Comparison of ENCODE assay signal across 1 cellular context in the genomic region with DNA sequence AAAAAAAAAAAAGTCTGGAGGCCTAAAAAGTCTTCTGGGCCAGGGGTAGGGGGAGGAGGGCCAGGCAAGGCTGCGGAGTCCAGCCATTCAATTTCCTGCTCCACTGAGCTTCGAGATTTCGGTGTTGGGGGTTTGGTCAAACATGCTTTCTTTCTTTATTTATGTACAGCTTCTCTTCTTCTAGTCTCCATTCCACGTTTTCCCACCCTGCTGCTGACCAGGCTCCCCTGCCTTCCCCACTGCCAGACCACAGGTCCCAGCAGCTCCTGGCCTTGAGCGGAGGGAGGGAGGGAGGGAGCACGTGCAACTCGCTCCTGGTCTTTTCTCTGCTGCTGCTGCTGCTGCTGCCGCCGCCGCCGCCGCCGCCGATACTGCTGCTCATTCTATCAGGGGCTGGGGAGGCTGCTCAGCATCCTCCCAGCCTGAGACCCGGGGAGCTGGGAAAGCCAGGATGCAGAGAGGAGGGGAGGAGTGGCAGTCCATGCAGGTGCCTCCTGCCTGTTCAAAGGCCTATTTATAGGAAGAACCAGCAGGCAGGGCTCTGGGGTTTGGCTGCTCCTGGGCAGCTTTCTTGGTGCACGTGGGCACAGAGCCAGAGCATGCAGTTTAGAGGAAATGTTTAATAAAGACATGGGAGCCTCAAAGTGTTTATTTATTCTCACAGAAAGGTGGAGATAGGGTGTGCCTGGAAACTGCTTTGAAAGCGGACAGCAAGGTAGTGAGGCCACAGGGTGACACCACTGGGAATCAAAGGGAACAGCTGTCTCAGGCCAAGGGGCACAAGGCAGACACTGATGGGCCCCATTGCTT.
A peak's percentile ranks its signal among the peaks of the same experiment; 100 is the strongest.
TF ChIP-seq lines count a peak whose summit lies in the region.

No MANE protein-coding gene starts in this region.

TF ChIP-seq in HepG2, 621 proteins besides CTCF, POLR2A, EP300 and RAD21 (continued from another document and continues in another):
- TF ChIP-seq, protein P1, sequence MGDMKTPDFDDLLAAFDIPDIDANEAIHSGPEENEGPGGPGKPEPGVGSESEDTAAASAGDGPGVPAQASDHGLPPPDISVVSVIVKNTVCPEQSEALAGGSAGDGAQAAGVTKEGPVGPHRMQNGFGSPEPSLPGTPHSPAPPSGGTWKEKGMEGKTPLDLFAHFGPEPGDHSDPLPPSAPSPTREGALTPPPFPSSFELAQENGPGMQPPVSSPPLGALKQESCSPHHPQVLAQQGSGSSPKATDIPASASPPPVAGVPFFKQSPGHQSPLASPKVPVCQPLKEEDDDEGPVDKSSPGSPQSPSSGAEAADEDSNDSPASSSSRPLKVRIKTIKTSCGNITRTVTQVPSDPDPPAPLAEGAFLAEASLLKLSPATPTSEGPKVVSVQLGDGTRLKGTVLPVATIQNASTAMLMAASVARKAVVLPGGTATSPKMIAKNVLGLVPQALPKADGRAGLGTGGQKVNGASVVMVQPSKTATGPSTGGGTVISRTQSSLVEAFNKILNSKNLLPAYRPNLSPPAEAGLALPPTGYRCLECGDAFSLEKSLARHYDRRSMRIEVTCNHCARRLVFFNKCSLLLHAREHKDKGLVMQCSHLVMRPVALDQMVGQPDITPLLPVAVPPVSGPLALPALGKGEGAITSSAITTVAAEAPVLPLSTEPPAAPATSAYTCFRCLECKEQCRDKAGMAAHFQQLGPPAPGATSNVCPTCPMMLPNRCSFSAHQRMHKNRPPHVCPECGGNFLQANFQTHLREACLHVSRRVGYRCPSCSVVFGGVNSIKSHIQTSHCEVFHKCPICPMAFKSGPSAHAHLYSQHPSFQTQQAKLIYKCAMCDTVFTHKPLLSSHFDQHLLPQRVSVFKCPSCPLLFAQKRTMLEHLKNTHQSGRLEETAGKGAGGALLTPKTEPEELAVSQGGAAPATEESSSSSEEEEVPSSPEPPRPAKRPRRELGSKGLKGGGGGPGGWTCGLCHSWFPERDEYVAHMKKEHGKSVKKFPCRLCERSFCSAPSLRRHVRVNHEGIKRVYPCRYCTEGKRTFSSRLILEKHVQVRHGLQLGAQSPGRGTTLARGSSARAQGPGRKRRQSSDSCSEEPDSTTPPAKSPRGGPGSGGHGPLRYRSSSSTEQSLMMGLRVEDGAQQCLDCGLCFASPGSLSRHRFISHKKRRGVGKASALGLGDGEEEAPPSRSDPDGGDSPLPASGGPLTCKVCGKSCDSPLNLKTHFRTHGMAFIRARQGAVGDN (CRISPR knock-in tag; IDR thresholded peaks at IDR 0.05), result peak; percentile 95
- TF ChIP-seq ZEB1 (IDR thresholded peaks at IDR 0.05; ENCODE audit: insufficient replicate concordance, low read depth) (no peak), SP2 (CRISPR knock-in tag; IDR thresholded peaks at IDR 0.05) (no peak), SNAI1 (CRISPR knock-in tag; IDR thresholded peaks at IDR 0.05; ENCODE audit: borderline replicate concordance) (no peak), SRSF9 (IDR thresholded peaks at IDR 0.05; ENCODE audit: borderline replicate concordance, insufficient read depth, low read depth, low read length, poor library complexity, severe bottlenecking) (no peak), EHMT2 (IDR thresholded peaks at IDR 0.05; ENCODE audit: borderline replicate concordance, low read depth, low read length) (no peak), ZNF280D (CRISPR knock-in tag; IDR thresholded peaks at IDR 0.05) (no peak), AGO2 (optimal IDR thresholded peaks at IDR 0.05; ENCODE audit: low read depth, low read length) (no peak), ZNF780A (CRISPR knock-in tag; IDR thresholded peaks at IDR 0.05) (peak; percentile 44; the same call in 1 of the 2 replicates), REPIN1 (CRISPR knock-in tag; IDR thresholded peaks at IDR 0.05; ENCODE audit: borderline replicate concordance, low read depth) (no peak), ATF7-NPFF (CRISPR knock-in tag; IDR thresholded peaks at IDR 0.05; ENCODE audit: low read depth) (peak; percentile 39; the same call in 1 of the 2 replicates), ZNF790 (CRISPR knock-in tag; IDR thresholded peaks at IDR 0.05; ENCODE audit: borderline replicate concordance) (no peak; the same call in 1 of the 2 replicates), ZNF691 (CRISPR knock-in tag; IDR thresholded peaks at IDR 0.05; ENCODE audit: borderline replicate concordance, low read depth) (no peak), FOXA3 (CRISPR knock-in tag; IDR thresholded peaks at IDR 0.05) (0 out of 2 replicates have a peak, but pooled peaks have one; percentile 43), KDM6A (CRISPR knock-in tag; IDR thresholded peaks at IDR 0.05; ENCODE audit: low read depth) (no peak; the same call in 1 of the 2 replicates), SAFB2 (CRISPR knock-in tag; IDR thresholded peaks at IDR 0.05; ENCODE audit: borderline replicate concordance, low read depth) (no peak), POGK (CRISPR knock-in tag; conservative IDR thresholded peaks at IDR 0.05) (no peak; the same call in 1 of the 2 replicates), ERF (CRISPR knock-in tag; IDR thresholded peaks at IDR 0.05) (peak; percentile 89), KLF12 (CRISPR knock-in tag; IDR thresholded peaks at IDR 0.05; ENCODE audit: borderline replicate concordance) (no peak), GATA4 (IDR thresholded peaks at IDR 0.05; ENCODE audit: borderline replicate concordance, low read depth) (no peak), ZXDC (CRISPR knock-in tag; IDR thresholded peaks at IDR 0.05) (no peak), ZFP36 (IDR thresholded peaks at IDR 0.05; ENCODE audit: borderline replicate concordance, low read depth, low read length, partially characterized antibody) (no peak), ZFAT (CRISPR knock-in tag; conservative IDR thresholded peaks at IDR 0.05) (no peak), FOXO1 (CRISPR knock-in tag; IDR thresholded peaks at IDR 0.05) (no peak), ZNF891 (CRISPR knock-in tag; IDR thresholded peaks at IDR 0.05) (peak; percentile 73; the same call in 1 of the 2 replicates), BORCS8-MEF2B (CRISPR knock-in tag; IDR thresholded peaks at IDR 0.05) (peak; percentile 57; the same call in 1 of the 2 replicates), SATB2 (CRISPR knock-in tag; IDR thresholded peaks at IDR 0.05) (0 out of 2 replicates have a peak, but pooled peaks have one; percentile 22), XBP1 (CRISPR knock-in tag; IDR thresholded peaks at IDR 0.05) (no peak), ZNF710 (CRISPR knock-in tag; IDR thresholded peaks at IDR 0.05; ENCODE audit: borderline replicate concordance) (0 out of 2 replicates have a peak, but pooled peaks have one; percentile 23), CHD2 (IDR thresholded peaks at IDR 0.05; ENCODE audit: low read depth, low read length) (no peak), HOXA5 (CRISPR knock-in tag; IDR thresholded peaks at IDR 0.05) (peak; percentile 71), NRL (CRISPR knock-in tag; IDR thresholded peaks at IDR 0.05; ENCODE audit: borderline replicate concordance) (0 out of 2 replicates have a peak, but pooled peaks have one; percentile 38), ZNF598 (CRISPR knock-in tag; IDR thresholded peaks at IDR 0.05; ENCODE audit: borderline replicate concordance) (no peak; the same call in 1 of the 2 replicates), TMF1 (CRISPR knock-in tag; IDR thresholded peaks at IDR 0.05; ENCODE audit: low read depth) (no peak), BHLHE40 (IDR thresholded peaks at IDR 0.05; ENCODE audit: low read length) (peak; percentile 85), SALL2 (CRISPR knock-in tag; IDR thresholded peaks at IDR 0.05) (no peak), ZNF616 (CRISPR knock-in tag; IDR thresholded peaks at IDR 0.05; ENCODE audit: low read depth) (0 out of 2 replicates have a peak, but pooled peaks have one; percentile 45), KLF15 (CRISPR knock-in tag; IDR thresholded peaks at IDR 0.05; ENCODE audit: borderline replicate concordance) (no peak), YEATS4 (CRISPR knock-in tag; IDR thresholded peaks at IDR 0.05; ENCODE audit: borderline replicate concordance) (peak; percentile 25; the same call in 1 of the 2 replicates), ZNF567 (CRISPR knock-in tag; IDR thresholded peaks at IDR 0.05; ENCODE audit: borderline replicate concordance) (0 out of 2 replicates have a peak, but pooled peaks have one; percentile 26), RFX5 (IDR thresholded peaks at IDR 0.05; ENCODE audit: low read depth, low read length) (no peak), PPARG (CRISPR knock-in tag; conservative IDR thresholded peaks at IDR 0.05) (no peak)
- TF ChIP-seq, protein P2, sequence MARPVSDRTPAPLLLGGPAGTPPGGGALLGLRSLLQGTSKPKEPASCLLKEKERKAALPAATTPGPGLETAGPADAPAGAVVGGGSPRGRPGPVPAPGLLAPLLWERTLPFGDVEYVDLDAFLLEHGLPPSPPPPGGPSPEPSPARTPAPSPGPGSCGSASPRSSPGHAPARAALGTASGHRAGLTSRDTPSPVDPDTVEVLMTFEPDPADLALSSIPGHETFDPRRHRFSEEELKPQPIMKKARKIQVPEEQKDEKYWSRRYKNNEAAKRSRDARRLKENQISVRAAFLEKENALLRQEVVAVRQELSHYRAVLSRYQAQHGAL (CRISPR knock-in tag; IDR thresholded peaks at IDR 0.05; ENCODE audit: not compliant biosample characterization), result no peak
- TF ChIP-seq, protein P3, sequence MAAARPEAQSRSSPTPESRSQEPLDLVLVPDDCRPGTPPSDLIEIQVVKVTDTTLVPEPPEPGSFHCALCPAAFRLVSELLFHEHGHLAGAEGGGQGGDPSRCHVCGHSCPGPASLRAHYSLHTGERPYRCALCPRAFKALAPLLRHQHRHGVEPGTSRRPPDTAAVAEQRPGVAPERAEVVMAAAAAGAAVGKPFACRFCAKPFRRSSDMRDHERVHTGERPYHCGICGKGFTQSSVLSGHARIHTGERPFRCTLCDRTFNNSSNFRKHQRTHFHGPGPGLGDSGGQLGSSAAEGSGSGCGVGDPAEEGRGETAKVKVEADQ (CRISPR knock-in tag; IDR thresholded peaks at IDR 0.05; ENCODE audit: borderline replicate concordance), result no peak
